In genomic region chr3:161759444-161759843, GRCh38 we compare ENCODE assay signal across 26 cellular contexts.
"Had no signal": no experiment of that assay in that cellular context is flagged by ENCODE, and none has a peak within 500 bp of the region (broad histone marks: within the 10 kb centered on the region; RNA-seq: fewer than 3 reads in every experiment).

No MANE protein-coding gene starts in this region.

- H3K27me3 ChIP-seq: stomach, suprapubic skin, testis, thyroid gland, tibial artery, tibial nerve, transverse colon, upper lobe of left lung, upper lobe of right lung, uterus, vagina had no signal

- H3K4me1 ChIP-seq: stomach, suprapubic skin, testis, thyroid gland, tibial artery, tibial nerve, transverse colon, upper lobe of left lung, upper lobe of right lung, uterus, vagina had no signal

- H3K27ac ChIP-seq: stomach, suprapubic skin, testis, thoracic aorta, thyroid gland, tibial artery, tibial nerve, transverse colon, upper lobe of left lung, upper lobe of right lung, uterus, vagina had no signal

- H3K4me3 ChIP-seq: stomach, suprapubic skin, testis, thoracic aorta, thyroid gland, tibial artery, tibial nerve, transverse colon, upper lobe of left lung, upper lobe of right lung, uterus, vagina had no signal

- H3K36me3 ChIP-seq: stomach, suprapubic skin, thoracic aorta, thyroid gland, tibial artery, tibial nerve, transverse colon, upper lobe of left lung, upper lobe of right lung, uterus, vagina had no signal

- DNase-seq: stimulated activated CD4-positive, alpha-beta T cell treated with anti-CD3 and anti-CD28 coated beads, Interleukin-2, amount 100 ng/mL, for 48 hours; stimulated activated CD4-positive, alpha-beta T cell treated with anti-CD3 and anti-CD28 coated beads, Interleukin-4, amount 100 ng/mL, for 1 hour; stimulated activated CD4-positive, alpha-beta T cell treated with anti-CD3 and anti-CD28 coated beads, Interleukin-4, amount 100 ng/mL, for 24 hours; stimulated activated CD4-positive, alpha-beta T cell treated with anti-CD3 and anti-CD28 coated beads, Interleukin-4, amount 100 ng/mL, for 4 hours; stimulated activated CD8-positive, alpha-beta memory T cell treated with anti-CD3 and anti-CD28 coated beads, Interleukin-4, amount 100 ng/mL, for 48 hours; stimulated activated naive B cell treated with anti-CD40 and anti-IgM and Interleukin-4, amounts not matched to agents 10 μg/mL and 1 μg/mL and 100 μg/mL, for 72 hours; stimulated activated naive CD4-positive, alpha-beta T cell; stimulated activated naive CD4-positive, alpha-beta T cell treated with Interleukin-2 at 50 U/mL for 16 hours; stimulated activated naive CD8-positive, alpha-beta T cell treated with anti-CD3 and anti-CD28 coated beads, Interleukin-15, amount 100 ng/mL, for 72 hours; stimulated activated naive CD8-positive, alpha-beta T cell treated with anti-CD3 and anti-CD28 coated beads, Interleukin-15, Interleukin-2, amounts not matched to agents 100 U/mL and 50 U/mL, for 24 hours; stomach; substantia nigra; testis; thyroid gland; tibial artery; transverse colon; trophoblast cell; upper lobe of left lung; upper lobe of right lung; uterus had no signal

- H3K9me3 ChIP-seq: stomach, suprapubic skin, testis, thoracic aorta, thyroid gland, tibial artery, tibial nerve, transverse colon, upper lobe of left lung, upper lobe of right lung, uterus, vagina had no signal

- ATAC-seq: stimulated activated effector memory CD8-positive, alpha-beta T cell treated with anti-CD3 and anti-CD28 coated beads, Interleukin-12 subunit alpha, Interleukin-12 subunit beta, amount 100 ng/mL, for 72 hours; stimulated activated memory B cell treated with anti-CD40 and anti-IgM and Interleukin-4, amounts not matched to agents 10 μg/mL and 1 μg/mL and 100 μg/mL, for 72 hours; stimulated activated naive B cell treated with anti-CD40 and anti-IgM and Interleukin-4, amounts not matched to agents 10 μg/mL and 1 μg/mL and 100 μg/mL, for 72 hours; stimulated activated naive CD8-positive, alpha-beta T cell treated with anti-CD3 and anti-CD28 coated beads, Interleukin-15, amount 100 ng/mL, for 72 hours; stimulated activated naive CD8-positive, alpha-beta T cell treated with anti-CD3 and anti-CD28 coated beads, Interleukin-15, Interleukin-2, amounts not matched to agents 100 U/mL and 50 U/mL, for 24 hours; upper lobe of right lung had no signal
